ENCODE assay signal across 9 cellular contexts in the genomic region with DNA sequence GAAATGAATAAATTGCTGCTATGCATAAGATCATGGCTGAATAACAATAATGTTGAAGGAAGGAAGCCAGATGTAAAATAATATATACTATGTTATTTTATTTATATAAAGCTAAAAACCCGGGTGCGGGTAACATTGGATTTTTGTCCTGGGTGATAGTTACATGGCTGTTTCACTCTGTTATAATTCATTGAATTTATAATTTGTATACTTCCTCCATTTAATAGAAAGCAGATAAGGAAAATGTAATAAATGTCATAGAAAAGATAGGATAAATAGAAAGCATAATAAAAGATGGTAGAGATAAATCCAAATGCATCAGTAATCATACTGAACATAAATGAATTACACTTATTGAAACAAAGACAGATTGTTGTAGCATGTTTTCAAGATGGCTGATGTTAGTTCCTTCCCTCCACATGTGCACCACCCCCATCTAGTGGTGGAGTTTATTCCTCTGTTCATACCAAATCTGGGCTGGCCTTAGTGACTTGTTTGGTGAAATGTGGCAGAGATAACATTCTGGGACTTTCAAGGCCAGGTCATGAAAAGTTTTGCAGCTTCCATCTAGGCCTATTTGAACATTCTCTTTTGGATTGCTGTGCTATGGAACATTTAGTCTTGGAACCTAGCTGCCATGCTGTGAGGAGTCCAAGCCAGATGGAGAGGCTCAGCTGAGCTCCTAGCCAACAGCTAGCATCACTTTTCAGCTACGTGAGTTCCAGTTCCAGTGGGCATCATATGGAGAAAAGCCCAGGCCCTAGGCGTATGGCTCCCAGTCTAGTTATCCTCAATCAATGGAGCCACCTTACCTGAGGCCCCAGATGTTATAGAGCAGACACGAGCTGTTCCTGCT. TPM values are rescaled to one million over a fixed set of nuclear protein-coding genes. Genes with fewer than 3 reads are reported as not detected.
DNase-seq lines count a peak whose midpoint lies in the region; ATAC-seq and TF ChIP-seq lines count a peak whose summit lies in the region.
"Had no signal": no experiment of that assay in that cellular context is flagged by ENCODE, and none has a peak within 500 bp of the region (broad histone marks: within the 10 kb centered on the region; RNA-seq: fewer than 3 reads in every experiment).

No MANE protein-coding gene starts in this region.

- peaks cover 4% of the 10 kb centered on the region for H3K4me1 Mint-ChIP-seq in activated T-helper 17 cell treated with anti-CD3 and anti-CD28 coated beads, Interleukin-2, amount 50 U/mL, for 72 hours

- H3K79me2 ChIP-seq in smooth muscle cell (ENCODE audit: low read depth): no peaks in the 10 kb centered on the region

- no peak overlapping the region for H3K4me2 ChIP-seq in smooth muscle cell

- no peaks in the 10 kb centered on the region for H3K9me3 Mint-ChIP-seq in activated T-helper 17 cell treated with anti-CD3 and anti-CD28 coated beads, Interleukin-2, amount 50 U/mL, for 72 hours

- no peaks in the 10 kb centered on the region for H4K20me1 ChIP-seq in smooth muscle cell (ENCODE audit: low read depth)

- POLR2A ChIA-PET in Panc1 (lab: Charles Lee): no interaction called here

- H3K27me3 Mint-ChIP-seq in activated T-helper 17 cell treated with anti-CD3 and anti-CD28 coated beads, Interleukin-2, amount 50 U/mL, for 72 hours: no peaks in the 10 kb centered on the region

- H3K36me3 ChIP-seq in Panc1 (ENCODE audit: control insufficient read depth, insufficient read depth, low read length) (no peaks in the 10 kb centered on the region), smooth muscle cell (ENCODE audit: low read depth) (no peaks in the 10 kb centered on the region)

- H3K27me3 ChIP-seq in Panc1 (ENCODE audit: control insufficient read depth, insufficient read depth, low read length): no peaks in the 10 kb centered on the region
- no peaks in the 10 kb centered on the region for H3K27me3 ChIP-seq in smooth muscle cell (ENCODE audit: low read depth)

- intact Hi-C loops in Panc1 (cut with micrococcal nuclease; ENCODE audit: unreplicated experiment): loop anchor here (2.0 kb wide), 1 partner anchor 53 kb away; no protein-coding TSS in a partner anchor

- no peak overlapping the region for H3K27ac ChIP-seq in Panc1 (ENCODE audit: low read length)
- H3K27ac ChIP-seq in smooth muscle cell (ENCODE audit: low read depth): no peak overlapping the region
- H3K27ac ChIP-seq: epithelial cell of prostate had no signal

- H2AFZ ChIP-seq in smooth muscle cell (ENCODE audit: low read depth): no peak overlapping the region

- DNase-seq in Daoy (ENCODE audit: low read depth) (peak; percentile 77), Panc1 (ENCODE audit: low read depth, low spot score) (peak; percentile 47), germinal center (ENCODE audit: low spot score) (peak; percentile 54), smooth muscle cell (lab: John Stamatoyannopoulos, UW; ENCODE audit: unreplicated experiment) (no peak), epidermal melanocyte (ENCODE audit: insufficient read length, low spot score) (no peak)

- in situ Hi-C loops in Panc1 (cut with HindIII; ENCODE audit: low pct_unique_long_range_greater_than_20kb, low sequenced_read_pairs): no loop called here

- H3K4me1 ChIP-seq in Panc1 (ENCODE audit: control insufficient read depth, insufficient read depth, low read length) (no peaks in the 10 kb centered on the region), smooth muscle cell (ENCODE audit: low read depth) (no peaks in the 10 kb centered on the region)

- no peaks in the 10 kb centered on the region for H3F3A ChIP-seq in smooth muscle cell (ENCODE audit: low read depth)

- H3K4me3 Mint-ChIP-seq in activated T-helper 17 cell treated with anti-CD3 and anti-CD28 coated beads, Interleukin-2, amount 50 U/mL, for 72 hours: peak overlapping the region; percentile 45

- no peaks in the 10 kb centered on the region for H3K36me3 Mint-ChIP-seq in activated T-helper 17 cell treated with anti-CD3 and anti-CD28 coated beads, Interleukin-2, amount 50 U/mL, for 72 hours (ENCODE audit: low read depth)

- ATAC-seq in HG02938 (IDR thresholded peaks at IDR 0.05; ENCODE audit: unreplicated experiment) (peak; percentile 68), Panc1 (peak; percentile 83), HG02571 (IDR thresholded peaks at IDR 0.05; ENCODE audit: unreplicated experiment) (no peak)
- peak; percentile 90 for ATAC-seq in activated T-helper 17 cell treated with anti-CD3 and anti-CD28 coated beads, Interleukin-2, amount 50 U/mL, for 72 hours (replicated peaks)

- CTCF ChIA-PET in Panc1 (lab: Charles Lee): interaction anchor here (0.5 kb wide), 1 partner anchor 47 kb away, joined by 6 read pairs; a partner anchor contains a TSS

- WGBS in smooth muscle cell (ENCODE audit: low lambda C conversion rate): 77% methylated on average over 5 of the region's 5 CpGs

- H3K9ac ChIP-seq in smooth muscle cell (ENCODE audit: low read depth): no peak overlapping the region

- H3K27ac Mint-ChIP-seq in activated T-helper 17 cell treated with anti-CD3 and anti-CD28 coated beads, Interleukin-2, amount 50 U/mL, for 72 hours: peak overlapping the region; percentile 85

- H3K9me3 ChIP-seq in Panc1 (ENCODE audit: control insufficient read depth, insufficient read depth, low read depth, low read length): peaks cover 3% of the 10 kb centered on the region; the same call in 1 of the 2 replicates
- H3K9me3 ChIP-seq in smooth muscle cell (replicated peaks; ENCODE audit: low read depth): no peaks in the 10 kb centered on the region

- no peak overlapping the region for H3K4me3 ChIP-seq in Panc1 (ENCODE audit: low read depth in 2 of 2, low read length in 2 of 2)
- no peak overlapping the region for H3K4me3 ChIP-seq in smooth muscle cell

- peak; percentile 77 for TF ChIP-seq CTCF in Panc1 (IDR thresholded peaks at IDR 0.05)
- peak; percentile 25 for TF ChIP-seq CTCF in smooth muscle cell (IDR thresholded peaks at IDR 0.05; ENCODE audit: borderline replicate concordance, insufficient read depth, poor library complexity, severe bottlenecking)

- BruUV-seq in Panc1 (replicated peaks; lab: Mats Ljungman, UMichigan): no TSS peak

RNA-seq across cellular contexts. Expression of a gene that starts 46.9 kb away (rescaled TPM):
- 22.0 and 26.1 TPM in 2 replicates for total RNA-seq in Daoy (2014; rRNA removed; shearing (Covaris generic))
- total RNA-seq in Panc1 (2021; ENCODE audit: unreplicated experiment) (20.2 TPM), smooth muscle cell (7.3 and 10.8 TPM in 2 replicates)
- 12.5 TPM for polyA plus RNA-seq in Panc1 (2012; ENCODE audit: insufficient read length)
- 10 to 100 TPM; 21.5 to 39.8 TPM for total RNA-seq in activated T-helper 17 cell treated with anti-CD3 and anti-CD28 coated beads, Interleukin-2, amount 50 U/mL, for 72 hours
- 5.4 and 6.3 TPM in 2 replicates for polyA plus RNA-seq in smooth muscle cell

Comparison
In these comparisons a context has a peak if more than half of its experiments do, and no peak if none do; other contexts are left out.
1. DNase-seq: peak in Daoy (single experiment), Panc1 (single experiment) and germinal center (single experiment); none in smooth muscle cell (single experiment) and epidermal melanocyte (single experiment).